In the genomic region with DNA sequence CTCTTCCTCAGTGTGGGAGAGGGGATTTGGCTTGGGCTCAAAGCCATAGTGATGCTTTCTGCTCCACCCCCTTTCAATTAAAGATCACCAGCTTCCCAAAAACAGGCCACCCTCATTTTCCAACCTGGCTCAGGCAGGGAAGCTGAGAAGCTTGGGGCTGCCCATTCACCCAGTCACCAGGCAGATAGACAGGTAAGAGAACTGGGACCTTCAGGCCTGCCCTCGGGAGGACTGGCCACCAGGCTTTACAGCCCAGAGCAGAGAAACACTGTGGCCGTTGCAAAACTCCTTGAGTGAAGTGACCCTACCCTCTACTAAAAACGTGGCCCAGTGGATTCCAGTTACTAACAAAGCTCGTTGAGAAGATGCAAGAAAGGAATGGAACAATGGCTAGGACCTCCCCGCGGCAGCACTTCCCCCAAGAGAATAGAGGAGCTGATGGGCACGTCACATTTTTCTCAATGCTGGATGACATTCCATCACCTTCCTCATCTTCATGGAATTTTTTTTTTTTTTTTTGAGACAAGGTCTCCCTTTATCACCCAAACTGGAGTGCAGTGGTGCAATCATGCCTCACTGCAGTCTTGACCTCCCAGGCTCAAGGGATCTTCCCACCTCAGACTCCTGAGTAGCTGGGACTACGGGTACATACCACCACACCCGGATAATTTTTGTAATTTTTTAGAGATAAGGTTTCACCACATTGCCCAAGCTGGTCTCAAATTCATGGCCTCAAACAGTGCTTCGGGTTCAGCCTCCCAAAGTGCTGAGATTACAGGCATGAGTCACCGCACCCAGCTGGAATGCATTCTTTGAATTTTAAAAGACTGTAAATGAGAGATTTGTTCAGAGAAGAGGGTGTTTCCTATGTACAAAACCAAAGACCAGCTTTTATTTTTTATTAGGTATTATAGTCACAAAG, we compare ENCODE assay signal across 9 cellular contexts. TPM values are rescaled to one million over a fixed set of nuclear protein-coding genes. Genes with fewer than 3 reads are reported as not detected.
DNase-seq lines count a peak whose midpoint lies in the region; TF ChIP-seq lines count a peak whose summit lies in the region.
"Had no signal": no experiment of that assay in that cellular context is flagged by ENCODE, and none has a peak within 500 bp of the region (broad histone marks: within the 10 kb centered on the region; RNA-seq: fewer than 3 reads in every experiment).

No MANE protein-coding gene starts in this region.

- H4K20me1 ChIP-seq in Karpas-422 (ENCODE audit: insufficient read depth, low read depth, low read length) = no peaks in the 10 kb centered on the region

- TF ChIP-seq CTCF in HEK293 (tag by site-specific recombination; IDR thresholded peaks at IDR 0.05) (no peak), spleen (IDR thresholded peaks at IDR 0.05 in 8 of 11, conservative IDR thresholded peaks at IDR 0.05 in 3 of 11) (no peak)

- H3K27ac ChIP-seq in HEK293 (ENCODE audit: extremely low read depth, low read depth, low read length) (no peak overlapping the region), SJCRH30 (peak overlapping the region; percentile 91), Karpas-422 (ENCODE audit: low read length) (no peak overlapping the region), spleen (peak overlapping the region in 1 of 8 donors; percentile 4)

- H3K4me2 ChIP-seq in skeletal muscle satellite cell (ENCODE audit: low read length) = peak overlapping the region; percentile 1
- H3K4me2 ChIP-seq in Karpas-422 (ENCODE audit: low read depth, low read length, poor library complexity, severe bottlenecking) = no peak overlapping the region

- no peak overlapping the region for H2AFZ ChIP-seq in Karpas-422 (ENCODE audit: low read length)

- H3K9me2 ChIP-seq in Karpas-422 (replicated peaks; ENCODE audit: insufficient read depth, low read length) = no peaks in the 10 kb centered on the region

- H3K9me3 ChIP-seq in HEK293 (ENCODE audit: control insufficient read depth, insufficient read depth, low read depth, low read length) (no peaks in the 10 kb centered on the region), SJCRH30 (replicated peaks) (no peaks in the 10 kb centered on the region), skeletal muscle satellite cell (replicated peaks; ENCODE audit: low read length) (no peaks in the 10 kb centered on the region), Karpas-422 (ENCODE audit: low read length) (no peaks in the 10 kb centered on the region), spleen (no peaks in the 10 kb centered on the region)

- no peaks in the 10 kb centered on the region; the same call in 1 of the 2 replicates for H3K4me1 ChIP-seq in HEK293 (ENCODE audit: control insufficient read depth, insufficient read depth, low read length)
- peaks cover 49% of the 10 kb centered on the region for H3K4me1 ChIP-seq in SJCRH30
- H3K4me1 ChIP-seq in skeletal muscle satellite cell (ENCODE audit: control insufficient read depth, insufficient read depth, low read length) = peaks cover 40% of the 10 kb centered on the region
- no peaks in the 10 kb centered on the region for H3K4me1 ChIP-seq in Karpas-422 (ENCODE audit: low read length)
- H3K4me1 ChIP-seq in spleen = peaks cover 17 to 36% (median 23%) of the 10 kb centered on the region in 6 donors

- DNase-seq in SJCRH30 (peak; percentile 91 to 96), foreskin melanocyte (peak; percentile 86), Karpas-422 (no peak), spleen (no peak), NCI-H1105 treated with DMSO at 0.1 percent for 48 hours (lab: John Stamatoyannopoulos, UW) (no peak)
- no peak for DNase-seq in activated CD4-positive, CD25-positive, alpha-beta regulatory T cell treated with anti-CD3 and anti-CD28 coated beads, Interleukin-2, amount 50 U/mL, for 72 hours
- DNase-seq: NCI-H187 treated with DMSO at 0.1 percent for 48 hours had no signal

- H3K79me2 ChIP-seq in Karpas-422 (ENCODE audit: low read length) = no peaks in the 10 kb centered on the region

- peak overlapping the region; percentile 71 for H3K9ac ChIP-seq in skeletal muscle satellite cell (ENCODE audit: low read depth, low read length)
- H3K9ac ChIP-seq in Karpas-422 (ENCODE audit: low read length) = no peak overlapping the region

- H3K4me3 ChIP-seq in HEK293 (ENCODE audit: low read depth, low read length) (no peak overlapping the region), SJCRH30 (no peak overlapping the region), skeletal muscle satellite cell (ENCODE audit: low read length) (peak overlapping the region; percentile 20), Karpas-422 (ENCODE audit: low read length) (no peak overlapping the region), spleen (no peak overlapping the region)

- CTCF ChIA-PET in HEK293 (lab: Yijun Ruan, JAX) = interaction anchor here (0.7 kb wide), 1 partner anchor 257 kb away, joined by 3 read pairs; no protein-coding TSS in a partner anchor

- H3K27me3 ChIP-seq in SJCRH30 = no peaks in the 10 kb centered on the region
- H3K27me3 ChIP-seq in skeletal muscle satellite cell (ENCODE audit: control insufficient read depth, insufficient read depth, low read length) = no peaks in the 10 kb centered on the region
- H3K27me3 ChIP-seq in Karpas-422 (ENCODE audit: low read length) = no peaks in the 10 kb centered on the region
- no peaks in the 10 kb centered on the region for H3K27me3 ChIP-seq in spleen (replicated peaks in 1 of 7)

- H3K36me3 ChIP-seq in HEK293 (ENCODE audit: control insufficient read depth in 2 of 2, insufficient read depth in 1 of 2, low read length in 2 of 2) = no peaks in the 10 kb centered on the region
- no peaks in the 10 kb centered on the region for H3K36me3 ChIP-seq in SJCRH30
- no peaks in the 10 kb centered on the region for H3K36me3 ChIP-seq in skeletal muscle satellite cell (ENCODE audit: insufficient read depth, low read length)
- no peaks in the 10 kb centered on the region for H3K36me3 ChIP-seq in Karpas-422 (ENCODE audit: insufficient read depth, low read length)
- no peaks in the 10 kb centered on the region for H3K36me3 ChIP-seq in spleen

- no peak for TF ChIP-seq POLR2A in spleen (IDR thresholded peaks at IDR 0.05)

- intact Hi-C loops in spleen (cut with DNase I; ENCODE audit: low total_unique reads) = no loop called here

- WGBS in spleen, 5 donors = 79 to 88% (median 84%) methylated on average over 11 of the region's 11 CpGs

- POLR2A ChIA-PET in HEK293 (lab: Yijun Ruan, JAX) = no interaction called here

TF ChIP-seq in HEK293, 187 proteins besides CTCF, POLR2A, EP300 and RAD21 (continues in another document):
- TF ChIP-seq ZNF2 (tag by site-specific recombination; IDR thresholded peaks at IDR 0.05) = no peak
- no peak for TF ChIP-seq ZNF391 (tag by site-specific recombination; IDR thresholded peaks at IDR 0.05; ENCODE audit: borderline replicate concordance, low read depth)
- no peak for TF ChIP-seq ZBTB20 (tag by site-specific recombination; IDR thresholded peaks at IDR 0.05)
- TF ChIP-seq SETDB1 (IDR thresholded peaks at IDR 0.05; ENCODE audit: insufficient read length, low read length) = no peak
- no peak for TF ChIP-seq ZXDB (tag by site-specific recombination; IDR thresholded peaks at IDR 0.05)
- TF ChIP-seq ZNF571 (tag by site-specific recombination; IDR thresholded peaks at IDR 0.05) = no peak
- TF ChIP-seq, protein P1, sequence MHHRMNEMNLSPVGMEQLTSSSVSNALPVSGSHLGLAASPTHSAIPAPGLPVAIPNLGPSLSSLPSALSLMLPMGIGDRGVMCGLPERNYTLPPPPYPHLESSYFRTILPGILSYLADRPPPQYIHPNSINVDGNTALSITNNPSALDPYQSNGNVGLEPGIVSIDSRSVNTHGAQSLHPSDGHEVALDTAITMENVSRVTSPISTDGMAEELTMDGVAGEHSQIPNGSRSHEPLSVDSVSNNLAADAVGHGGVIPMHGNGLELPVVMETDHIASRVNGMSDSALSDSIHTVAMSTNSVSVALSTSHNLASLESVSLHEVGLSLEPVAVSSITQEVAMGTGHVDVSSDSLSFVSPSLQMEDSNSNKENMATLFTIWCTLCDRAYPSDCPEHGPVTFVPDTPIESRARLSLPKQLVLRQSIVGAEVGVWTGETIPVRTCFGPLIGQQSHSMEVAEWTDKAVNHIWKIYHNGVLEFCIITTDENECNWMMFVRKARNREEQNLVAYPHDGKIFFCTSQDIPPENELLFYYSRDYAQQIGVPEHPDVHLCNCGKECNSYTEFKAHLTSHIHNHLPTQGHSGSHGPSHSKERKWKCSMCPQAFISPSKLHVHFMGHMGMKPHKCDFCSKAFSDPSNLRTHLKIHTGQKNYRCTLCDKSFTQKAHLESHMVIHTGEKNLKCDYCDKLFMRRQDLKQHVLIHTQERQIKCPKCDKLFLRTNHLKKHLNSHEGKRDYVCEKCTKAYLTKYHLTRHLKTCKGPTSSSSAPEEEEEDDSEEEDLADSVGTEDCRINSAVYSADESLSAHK (tag by site-specific recombination; IDR thresholded peaks at IDR 0.05) = no peak
- no peak for TF ChIP-seq ZSCAN4 (tag by site-specific recombination; IDR thresholded peaks at IDR 0.05)
- 0 out of 2 replicates have a peak, but pooled peaks have one; percentile 9 for TF ChIP-seq ZNF629 (tag by site-specific recombination; IDR thresholded peaks at IDR 0.05)
- no peak for TF ChIP-seq SCRT2 (tag by site-specific recombination; IDR thresholded peaks at IDR 0.05)
- TF ChIP-seq ZNF175 (tag by site-specific recombination; IDR thresholded peaks at IDR 0.05) = no peak
- TF ChIP-seq ZNF768 (tag by site-specific recombination; IDR thresholded peaks at IDR 0.05) = no peak

RNA-seq across cellular contexts. Expression of gene LIPC, which starts 37.9 kb away (rescaled TPM):
- total RNA-seq in SJCRH30 (2014; rRNA removed; shearing (Covaris generic)) = 0.35 and 1.2 TPM in 2 replicates
- 0.51 TPM in 1 of 2 replicates, not detected in the other for total RNA-seq in skeletal muscle satellite cell (2012; rRNA removed)
- total RNA-seq in Karpas-422 (2014; rRNA removed; shearing (Covaris generic); ENCODE audit: low replicate concordance) = not detected in 2 replicates
- 1 to 10 TPM in 6 of 7 donors, under 1 TPM in 1; 0.60 to 2.5 (median 1.2) TPM for total RNA-seq in spleen
- polyA plus RNA-seq in spleen = under 1 TPM; 0.47 to 0.70 (median 0.48) TPM

Comparison
In these comparisons a context has a peak if more than half of its experiments do, and no peak if none do; other contexts are left out.
1. DNase-seq: peak in SJCRH30 (2 of 2) and foreskin melanocyte (single experiment); none in Karpas-422 (single experiment), spleen (single experiment), activated CD4-positive, CD25-positive, alpha-beta regulatory T cell treated with anti-CD3 and anti-CD28 coated beads, Interleukin-2, amount 50 U/mL, for 72 hours (single experiment) and NCI-H1105 treated with DMSO at 0.1 percent for 48 hours (single experiment).